In the genomic region with DNA sequence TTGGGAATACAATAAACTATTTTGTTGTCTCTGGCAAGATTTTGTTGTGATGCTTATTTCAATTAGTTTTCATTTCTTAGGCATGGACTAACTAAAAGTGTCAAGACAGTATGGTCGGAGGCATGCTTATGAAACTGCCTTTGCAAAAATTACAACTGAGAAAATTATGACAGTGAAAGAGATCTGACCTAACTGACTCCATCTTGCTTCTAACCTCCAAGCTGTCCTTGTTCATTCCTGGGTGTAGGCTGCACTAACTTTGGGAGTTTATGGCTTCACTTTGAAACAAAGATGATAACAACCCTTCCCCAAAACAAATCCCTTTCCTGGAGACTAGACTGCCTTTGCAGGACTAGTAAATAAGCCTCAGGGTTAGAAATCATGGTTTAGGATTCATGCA, we compare ENCODE assay signal across 28 cellular contexts.
"Had no signal": no experiment of that assay in that cellular context is flagged by ENCODE, and none has a peak within 500 bp of the region (broad histone marks: within the 10 kb centered on the region; RNA-seq: fewer than 3 reads in every experiment).

No MANE protein-coding gene starts in this region.

- ATAC-seq: activated naive CD8-positive, alpha-beta T cell treated with anti-CD3 and anti-CD28 coated beads, Interleukin-2, amount 50 U/mL, for 24 hours; activated T-cell treated with anti-CD3 and anti-CD28 coated beads, Interleukin-2, amount 50 U/mL, for 4 hours; activated T-helper 17 cell treated with anti-CD3 and anti-CD28 coated beads, Interleukin-2, amount 50 U/mL, for 72 hours; esophagus mucosa; foreskin keratinocyte; gastrocnemius medialis; heart left ventricle; WTC11 had no signal

- H3K27ac Mint-ChIP-seq: activated CD4-positive, alpha-beta memory T cell treated with anti-CD3 and anti-CD28 coated beads, Interleukin-2, amount 10 ng/mL, durations not matched to agents 7 days and 5 days; activated CD4-positive, alpha-beta T cell treated with anti-CD3 and anti-CD28 coated beads, Interleukin-2, amount 10 ng/mL, durations not matched to agents 7 days and 5 days; activated naive CD4-positive, alpha-beta T cell treated with anti-CD3 and anti-CD28 coated beads for 36 hours; activated naive CD4-positive, alpha-beta T cell treated with anti-CD3 and anti-CD28 coated beads, Interleukin-2, amount 50 U/mL, for 24 hours; activated naive CD8-positive, alpha-beta T cell treated with anti-CD3 and anti-CD28 coated beads for 36 hours; activated naive CD8-positive, alpha-beta T cell treated with anti-CD3 and anti-CD28 coated beads, Interleukin-2, amount 50 U/mL, for 24 hours; activated T-helper 17 cell treated with anti-CD3 and anti-CD28 coated beads, Interleukin-2, amount 50 U/mL, for 72 hours; dendritic cell treated with granulocyte-macrophage colony-stimulating factor and Interleukin-4, amounts not matched to agents 40 ng/mL and 50 ng/mL, for 4 days; endodermal cell; WTC11 had no signal

- H3K4me1 Mint-ChIP-seq: WTC11 had no signal

- H3K27me3 Mint-ChIP-seq: activated CD4-positive, alpha-beta memory T cell treated with anti-CD3 and anti-CD28 coated beads, Interleukin-2, amount 10 ng/mL, durations not matched to agents 7 days and 5 days; activated naive CD4-positive, alpha-beta T cell treated with anti-CD3 and anti-CD28 coated beads, Interleukin-2, amount 50 U/mL, for 24 hours; activated naive CD8-positive, alpha-beta T cell treated with anti-CD3 and anti-CD28 coated beads for 36 hours; activated naive CD8-positive, alpha-beta T cell treated with anti-CD3 and anti-CD28 coated beads, Interleukin-2, amount 50 U/mL, for 24 hours; activated T-helper 17 cell treated with anti-CD3 and anti-CD28 coated beads, Interleukin-2, amount 50 U/mL, for 72 hours had no signal

- H3K9me3 Mint-ChIP-seq: activated naive CD4-positive, alpha-beta T cell treated with anti-CD3 and anti-CD28 coated beads for 36 hours; activated naive CD4-positive, alpha-beta T cell treated with anti-CD3 and anti-CD28 coated beads, Interleukin-2, amount 50 U/mL, for 24 hours; activated T-cell treated with anti-CD3 and anti-CD28 coated beads, Interleukin-2, amount 50 U/mL, for 4 hours; activated T-helper 17 cell treated with anti-CD3 and anti-CD28 coated beads, Interleukin-2, amount 50 U/mL, for 72 hours; central memory CD8-positive, alpha-beta T cell; dendritic cell treated with granulocyte-macrophage colony-stimulating factor and Interleukin-4, amounts not matched to agents 40 ng/mL and 50 ng/mL, for 4 days had no signal

- H3K36me3 ChIP-seq: brain microvascular endothelial cell, gastrocnemius medialis, heart left ventricle had no signal

- H3K4me3 Mint-ChIP-seq: activated CD4-positive, alpha-beta memory T cell treated with anti-CD3 and anti-CD28 coated beads, Interleukin-2, amount 10 ng/mL, durations not matched to agents 7 days and 5 days; activated CD4-positive, alpha-beta T cell treated with anti-CD3 and anti-CD28 coated beads, Interleukin-2, amount 10 ng/mL, durations not matched to agents 7 days and 5 days; activated naive CD4-positive, alpha-beta T cell treated with anti-CD3 and anti-CD28 coated beads for 36 hours; activated naive CD4-positive, alpha-beta T cell treated with anti-CD3 and anti-CD28 coated beads, Interleukin-2, amount 50 U/mL, for 24 hours; activated naive CD8-positive, alpha-beta T cell treated with anti-CD3 and anti-CD28 coated beads for 36 hours; activated naive CD8-positive, alpha-beta T cell treated with anti-CD3 and anti-CD28 coated beads, Interleukin-2, amount 50 U/mL, for 24 hours; activated T-cell treated with anti-CD3 and anti-CD28 coated beads, Interleukin-2, amount 50 U/mL, for 4 hours; activated T-helper 17 cell treated with anti-CD3 and anti-CD28 coated beads, Interleukin-2, amount 50 U/mL, for 72 hours; central memory CD8-positive, alpha-beta T cell; dendritic cell treated with granulocyte-macrophage colony-stimulating factor and Interleukin-4, amounts not matched to agents 40 ng/mL and 50 ng/mL, for 4 days; endodermal cell; WTC11 had no signal

- DNase-seq: activated CD4-positive, alpha-beta memory T cell treated with anti-CD3 and anti-CD28 coated beads, Interleukin-2, amount 10 ng/mL, durations not matched to agents 7 days and 5 days; activated CD4-positive, alpha-beta T cell treated with anti-CD3 and anti-CD28 coated beads for 1 hour; activated CD4-positive, alpha-beta T cell treated with anti-CD3 and anti-CD28 coated beads for 4 hours; activated CD4-positive, alpha-beta T cell treated with anti-CD3 and anti-CD28 coated beads, Interleukin-2, amount 10 ng/mL, durations not matched to agents 7 days and 5 days; activated CD4-positive, alpha-beta T cell treated with anti-CD3 and anti-CD28 coated beads, Interleukin-2, amount 50 U/mL, for 4 hours; activated CD8-positive, alpha-beta memory T cell treated with anti-CD3 and anti-CD28 coated beads for 24 hours; activated effector memory CD4-positive, alpha-beta T cell treated with Interleukin-2 at 50 U/mL for 16 hours; activated naive CD4-positive, alpha-beta T cell treated with anti-CD3 and anti-CD28 coated beads for 36 hours; activated naive CD8-positive, alpha-beta T cell treated with anti-CD3 and anti-CD28 coated beads for 36 hours; activated naive CD8-positive, alpha-beta T cell treated with anti-CD3 and anti-CD28 coated beads, Interleukin-2, amount 50 U/mL, for 24 hours; activated T-cell treated with anti-CD3 and anti-CD28 coated beads, Interleukin-2, amount 50 U/mL, for 4 hours; anterior cingulate cortex; brain microvascular endothelial cell; dorsolateral prefrontal cortex; effector memory CD4-positive, alpha-beta T cell; endodermal cell; foreskin keratinocyte; gastrocnemius medialis; glutamatergic neuron; heart left ventricle; T-helper 2 cell had no signal

- H3K27ac ChIP-seq: brain microvascular endothelial cell, coronary artery, foreskin keratinocyte, gastrocnemius medialis, heart left ventricle had no signal

- H3K27me3 ChIP-seq: brain microvascular endothelial cell, foreskin keratinocyte, gastrocnemius medialis, heart left ventricle had no signal

- H3K9me3 ChIP-seq: gastrocnemius medialis, heart left ventricle had no signal

- H3K4me3 ChIP-seq: coronary artery, dorsolateral prefrontal cortex, gastrocnemius medialis, heart left ventricle had no signal
